14 cellular contexts compared by ENCODE assay signal in genomic region chr22:23829845-23830372, GRCh38. TPM values are rescaled to one million over a fixed set of nuclear protein-coding genes. Genes with fewer than 3 reads are reported as not detected.
DNase-seq lines count a peak whose midpoint lies in the region; ATAC-seq and TF ChIP-seq lines count a peak whose summit lies in the region.
"Had no signal": no experiment of that assay in that cellular context is flagged by ENCODE, and none has a peak within 500 bp of the region (broad histone marks: within the 10 kb centered on the region; RNA-seq: fewer than 3 reads in every experiment).

No MANE protein-coding gene starts in this region.

- H2AK9ac ChIP-seq in IMR-90 (replicated peaks; ENCODE audit: low read depth, low read length, poor library complexity) = no peak overlapping the region

- dilution Hi-C loops in IMR-90 (cut with HindIII; ENCODE audit: low sequenced_read_pairs, unreplicated experiment) = no loop called here
- dilution Hi-C loops in mammary epithelial cell (cut with HindIII; ENCODE audit: low sequenced_read_pairs) = loop anchor here (10.0 kb wide), 2 partner anchors 55 to 295 kb away; partner anchors contain the start of gene MMP11

- H3K4ac ChIP-seq in IMR-90 (ENCODE audit: low read depth, low read length) = no peak overlapping the region

- no peak overlapping the region for H4K8ac ChIP-seq in IMR-90 (ENCODE audit: low read depth in 2 of 2, low read length in 2 of 2)

- no peak overlapping the region for H2AK5ac ChIP-seq in IMR-90 (ENCODE audit: low read depth, low read length)

- H2AFZ ChIP-seq in IMR-90 (replicated peaks; ENCODE audit: low read length, poor library complexity) (no peak overlapping the region), mammary epithelial cell (ENCODE audit: low read depth, low read length) (no peak overlapping the region)

- no peak overlapping the region for H2BK5ac ChIP-seq in IMR-90 (ENCODE audit: low read depth, low read length, poor library complexity, severe bottlenecking)

- ATAC-seq in IMR-90 (ENCODE audit: low read depth) = peak; percentile 71

- BruUV-seq in IMR-90 (replicated peaks; lab: Mats Ljungman, UMichigan) (no TSS peak), mammary epithelial cell (replicated peaks; lab: Mats Ljungman, UMichigan) (no TSS peak)

- H2BK15ac ChIP-seq in IMR-90 (ENCODE audit: low read depth, low read length) = no peak overlapping the region

- H2BK20ac ChIP-seq in IMR-90 (ENCODE audit: low read depth, low read length) = no peak overlapping the region

- DNase-seq in BJ (ENCODE audit: low read depth) = peak; percentile 82
- DNase-seq in IMR-90 = peak; percentile 92
- DNase-seq in dedifferentiated amniotic fluid mesenchymal stem cell (ENCODE audit: extremely low spot score) = peak; percentile 86
- DNase-seq in non-pigmented ciliary epithelial cell (ENCODE audit: low read depth) = peak; percentile 36
- DNase-seq in MV-4-11 (lab: John Stamatoyannopoulos, UW) = no peak
- DNase-seq in NCI-H2227 treated with DMSO at 0.1 percent for 48 hours (lab: John Stamatoyannopoulos, UW) = no peak
- no peak for DNase-seq in mammary epithelial cell
- no peak for DNase-seq in T1000 (lab: John Stamatoyannopoulos, UW)
- DNase-seq: activated CD8-positive, alpha-beta memory T cell treated with anti-CD3 and anti-CD28 coated beads, Interleukin-2, amount 50 U/mL, for 4 hours; activated naive CD8-positive, alpha-beta T cell treated with anti-CD3 and anti-CD28 coated beads for 36 hours; Caco-2; kidney glomerular epithelial cell; NCI-H1436 treated with DMSO at 0.1 percent for 48 hours had no signal

- no CpG with 5 or more reads among the region's 7 CpGs for WGBS in IMR-90 (ENCODE audit: extremely low coverage in 2 of 2, insufficient read length in 1 of 2), 2 experiments
- 86% methylated on average over 7 of the region's 7 CpGs for WGBS in mammary epithelial cell (ENCODE audit: low coverage, missing lambda C conversion rate)

- H3K9ac ChIP-seq in IMR-90 (ENCODE audit: low read depth, low read length) (no peak overlapping the region), mammary epithelial cell (ENCODE audit: insufficient read depth, low read length) (no peak overlapping the region)

- peaks cover 23% of the 10 kb centered on the region for H3K9me1 ChIP-seq in IMR-90 (ENCODE audit: insufficient read depth, low read length)

- H3K36me3 ChIP-seq in BJ (ENCODE audit: control insufficient read depth, insufficient read depth, low read length) = peaks cover 35% of the 10 kb centered on the region
- peaks cover 73% of the 10 kb centered on the region for H3K36me3 ChIP-seq in IMR-90 (ENCODE audit: control insufficient read depth, insufficient read depth, low read length)
- peaks cover 7% of the 10 kb centered on the region for H3K36me3 ChIP-seq in mammary epithelial cell (ENCODE audit: insufficient read depth, low read length)

- H3K18ac ChIP-seq in IMR-90 (ENCODE audit: low read depth, low read length) = no peak overlapping the region; the same call in 1 of the 2 replicates

- H3K23ac ChIP-seq in IMR-90 (ENCODE audit: low read depth, low read length) = no peak overlapping the region

- intact Hi-C loops in IMR-90 (cut with micrococcal nuclease) = no loop called here
- intact Hi-C loops in mammary epithelial cell (cut with micrococcal nuclease) = no loop called here

- H3K4me3 ChIP-seq in BJ (ENCODE audit: low read depth, low read length) (no peak overlapping the region), IMR-90 (ENCODE audit: insufficient read depth, low read depth, low read length) (no peak overlapping the region), mammary epithelial cell (replicated peaks in 1 of 3; ENCODE audit: insufficient read depth in 1 of 3, low read depth in 2 of 3, low read length in 3 of 3) (no peak overlapping the region)
- H3K4me3 ChIP-seq: thoracic aorta had no signal

- H3K4me2 ChIP-seq in IMR-90 (ENCODE audit: low read depth, low read length) (peak overlapping the region; percentile 64; the same call in 1 of the 2 replicates), mammary epithelial cell (ENCODE audit: insufficient read depth, low read depth, low read length) (no peak overlapping the region)

- POLR2A ChIA-PET in BJ (lab: Charles Lee) = interaction anchor here (0.6 kb wide), 1 partner anchor 52 kb away, joined by 3 read pairs; no protein-coding TSS in a partner anchor
- POLR2A ChIA-PET in IMR-90 (lab: Charles Lee; ENCODE audit: unreplicated experiment) = no interaction called here

- TF ChIP-seq CTCF in BJ (IDR thresholded peaks at IDR 0.05; ENCODE audit: insufficient read depth, low read depth, low read length) = no peak
- TF ChIP-seq CTCF in IMR-90 (conservative IDR thresholded peaks at IDR 0.05; ENCODE audit: low read depth, low read length) = no peak
- no peak for TF ChIP-seq CTCF in mammary epithelial cell (conservative IDR thresholded peaks at IDR 0.05 in 1 of 2, IDR thresholded peaks at IDR 0.05 in 1 of 2; ENCODE audit: extremely low read depth in 1 of 2, insufficient read depth in 1 of 2, low read depth in 1 of 2, low read length in 2 of 2)

- H2BK120ac ChIP-seq in IMR-90 (ENCODE audit: low read depth, low read length) = no peak overlapping the region

- H4K5ac ChIP-seq in IMR-90 (ENCODE audit: low read depth, low read length) = no peak overlapping the region

- no peak overlapping the region for H3K56ac ChIP-seq in IMR-90 (ENCODE audit: extremely low read depth, insufficient read depth, low read length)

- no peak for TF ChIP-seq POLR2A in IMR-90 (IDR thresholded peaks at IDR 0.05; ENCODE audit: low read depth, low read length)

- peak overlapping the region; percentile 47; the same call in 1 of the 2 replicates for H3K27ac ChIP-seq in IMR-90 (ENCODE audit: insufficient read depth, low read length)
- no peak overlapping the region for H3K27ac ChIP-seq in mammary epithelial cell (ENCODE audit: insufficient read depth, low read depth, low read length)
- H3K27ac ChIP-seq: thoracic aorta had no signal

- TF ChIP-seq RAD21 in IMR-90 (IDR thresholded peaks at IDR 0.05; ENCODE audit: low read length) = no peak

- peaks cover 10 to 66% of the 10 kb centered on the region in 2 experiments for H3K79me1 ChIP-seq in IMR-90 (ENCODE audit: low read depth in 1 of 2, low read length in 2 of 2)

- CTCF ChIA-PET in BJ (lab: Yijun Ruan, JAX) = interaction anchor here (0.9 to 1.2 kb wide), 3 partner anchors 9 to 61 kb away, joined by 3 read pairs; no protein-coding TSS in a partner anchor
- CTCF ChIA-PET in IMR-90 (lab: Yijun Ruan, JAX) = no interaction called here
- CTCF ChIA-PET in mammary epithelial cell (lab: Charles Lee; ENCODE audit: low non-redundant PET) = no interaction called here

- H3K14ac ChIP-seq in IMR-90 (replicated peaks; ENCODE audit: low read depth, low read length) = no peak overlapping the region

- H3K79me2 ChIP-seq in mammary epithelial cell (ENCODE audit: insufficient read depth, low read length) = peaks cover 4% of the 10 kb centered on the region

- H3K27me3 ChIP-seq in BJ (ENCODE audit: control insufficient read depth, insufficient read depth, low read length) (no peaks in the 10 kb centered on the region), IMR-90 (ENCODE audit: control insufficient read depth, insufficient read depth, low read length) (no peaks in the 10 kb centered on the region), mammary epithelial cell (ENCODE audit: insufficient read depth, low read length) (no peaks in the 10 kb centered on the region)

- no peak overlapping the region for H4K91ac ChIP-seq in IMR-90 (ENCODE audit: insufficient read depth, low read depth, low read length)

- H4K20me1 ChIP-seq in IMR-90 (ENCODE audit: insufficient read depth, low read length) = peaks cover 36% of the 10 kb centered on the region
- H4K20me1 ChIP-seq in mammary epithelial cell (ENCODE audit: insufficient read depth, low read length) = no peaks in the 10 kb centered on the region

- peaks cover 12% of the 10 kb centered on the region for H3K4me1 ChIP-seq in IMR-90 (ENCODE audit: control insufficient read depth, insufficient read depth, low read length)
- H3K4me1 ChIP-seq in mammary epithelial cell (ENCODE audit: insufficient read depth, low read length) = peaks cover 6% of the 10 kb centered on the region
- H3K4me1 ChIP-seq: Caco-2 had no signal

- in situ Hi-C loops in IMR-90 (cut with MboI; ENCODE audit: low sequenced_read_pairs) (no loop called here), mammary epithelial cell (cut with MboI; ENCODE audit: low sequenced_read_pairs in 2 of 2) (loop anchor here in 1 of 2 donors (25.0 kb wide), 1 partner anchor 293 kb away; no protein-coding TSS in a partner anchor)

- H3K9me3 ChIP-seq in IMR-90 (ENCODE audit: control insufficient read depth, insufficient read depth, low read length) (peaks cover 3% of the 10 kb centered on the region; the same call in 1 of the 2 replicates), mammary epithelial cell (replicated peaks; ENCODE audit: insufficient read depth, low read length) (no peaks in the 10 kb centered on the region)
- H3K9me3 ChIP-seq: Caco-2, thoracic aorta had no signal

RNA-seq across cellular contexts. Expression of gene DERL3, which starts 8.9 kb away (rescaled TPM):
- polyA plus RNA-seq in BJ (2011; rRNA removed) = 0.47 and 0.71 TPM in 2 replicates
- polyA minus RNA-seq in BJ (2011; rRNA and poly(A)+ RNA removed) = 0.15 and 0.43 TPM in 2 replicates
- under 0.01 and 0.18 TPM in 2 replicates for total RNA-seq in IMR-90 (2012; rRNA removed)
- 0.50 and 0.62 TPM in 2 replicates for polyA plus RNA-seq in IMR-90 (2012; rRNA removed)
- 0.41 and 0.49 TPM in 2 replicates for polyA plus RNA-seq in IMR-90 (2012; cell fraction: cytosol; rRNA removed)
- polyA plus RNA-seq in IMR-90 (2012; cell fraction: nucleus; rRNA removed; ENCODE audit: low replicate concordance) = 0.96 and 2.2 TPM in 2 replicates
- total RNA-seq in mammary epithelial cell = not detected
- 0.15 TPM for polyA plus RNA-seq in mammary epithelial cell
- not detected for polyA minus RNA-seq in mammary epithelial cell

RNA-seq across cellular contexts. Expression of gene SLC2A11, which starts 27.8 kb away (rescaled TPM):
- polyA plus RNA-seq in BJ (2011; rRNA removed) (9.6 and 14.7 TPM in 2 replicates), IMR-90 (2012; rRNA removed) (6.6 and 8.7 TPM in 2 replicates), mammary epithelial cell (6.0 TPM)
- polyA minus RNA-seq in BJ (2011; rRNA and poly(A)+ RNA removed) = 7.6 and 13.5 TPM in 2 replicates
- total RNA-seq in IMR-90 (2012; rRNA removed) (2.8 and 3.2 TPM in 2 replicates), mammary epithelial cell (10 to 100 TPM; 14.7 to 26.3 TPM)
- 7.6 and 10.2 TPM in 2 replicates for polyA plus RNA-seq in IMR-90 (2012; cell fraction: cytosol; rRNA removed)
- 38.2 and 42.7 TPM in 2 replicates for polyA plus RNA-seq in IMR-90 (2012; cell fraction: nucleus; rRNA removed; ENCODE audit: low replicate concordance)
- polyA minus RNA-seq in mammary epithelial cell = 0.78 TPM

RNA-seq across cellular contexts. Expression of gene SMARCB1, which starts 43.1 kb away (rescaled TPM):
- polyA plus RNA-seq in BJ (2011; rRNA removed) (136 and 174 TPM in 2 replicates), IMR-90 (2012; rRNA removed) (157 and 159 TPM in 2 replicates), mammary epithelial cell (111 TPM)
- 35.5 and 47.0 TPM in 2 replicates for polyA minus RNA-seq in BJ (2011; rRNA and poly(A)+ RNA removed)
- total RNA-seq in IMR-90 (2012; rRNA removed) (97.5 and 110 TPM in 2 replicates), mammary epithelial cell (10 to 100 TPM; 63.5 to 93.8 TPM)
- polyA plus RNA-seq in IMR-90 (2012; cell fraction: cytosol; rRNA removed) = 143 and 158 TPM in 2 replicates
- polyA plus RNA-seq in IMR-90 (2012; cell fraction: nucleus; rRNA removed; ENCODE audit: low replicate concordance) = 79.7 and 79.9 TPM in 2 replicates
- polyA minus RNA-seq in mammary epithelial cell = 277 TPM

RNA-seq across cellular contexts. Expression of gene MMP11, which starts 57.3 kb away (rescaled TPM):
- polyA plus RNA-seq in BJ (2011; rRNA removed) (14.5 and 38.1 TPM in 2 replicates), IMR-90 (2012; rRNA removed) (5.9 and 6.0 TPM in 2 replicates), mammary epithelial cell (0.26 TPM)
- polyA minus RNA-seq in BJ (2011; rRNA and poly(A)+ RNA removed) = 12.7 and 13.6 TPM in 2 replicates
- total RNA-seq in IMR-90 (2012; rRNA removed) (1.4 and 2.2 TPM in 2 replicates), mammary epithelial cell (1 to 10 TPM in 1 of 2 donors, under 1 TPM in 1; 0.54 to 7.0 TPM)
- 6.5 and 10.3 TPM in 2 replicates for polyA plus RNA-seq in IMR-90 (2012; cell fraction: cytosol; rRNA removed)
- polyA plus RNA-seq in IMR-90 (2012; cell fraction: nucleus; rRNA removed; ENCODE audit: low replicate concordance) = 5.3 and 10.6 TPM in 2 replicates
- polyA minus RNA-seq in mammary epithelial cell = not detected

Comparison
In these comparisons a context has a peak if more than half of its experiments do, and no peak if none do; other contexts are left out.
1. DNase-seq: peak in BJ (single experiment), IMR-90 (single experiment), dedifferentiated amniotic fluid mesenchymal stem cell (single experiment) and non-pigmented ciliary epithelial cell (single experiment); none in MV-4-11 (single experiment), NCI-H2227 treated with DMSO at 0.1 percent for 48 hours (single experiment), mammary epithelial cell (single experiment) and T1000 (single experiment).